ENCODE assay signal across 10 cellular contexts in the genomic region with DNA sequence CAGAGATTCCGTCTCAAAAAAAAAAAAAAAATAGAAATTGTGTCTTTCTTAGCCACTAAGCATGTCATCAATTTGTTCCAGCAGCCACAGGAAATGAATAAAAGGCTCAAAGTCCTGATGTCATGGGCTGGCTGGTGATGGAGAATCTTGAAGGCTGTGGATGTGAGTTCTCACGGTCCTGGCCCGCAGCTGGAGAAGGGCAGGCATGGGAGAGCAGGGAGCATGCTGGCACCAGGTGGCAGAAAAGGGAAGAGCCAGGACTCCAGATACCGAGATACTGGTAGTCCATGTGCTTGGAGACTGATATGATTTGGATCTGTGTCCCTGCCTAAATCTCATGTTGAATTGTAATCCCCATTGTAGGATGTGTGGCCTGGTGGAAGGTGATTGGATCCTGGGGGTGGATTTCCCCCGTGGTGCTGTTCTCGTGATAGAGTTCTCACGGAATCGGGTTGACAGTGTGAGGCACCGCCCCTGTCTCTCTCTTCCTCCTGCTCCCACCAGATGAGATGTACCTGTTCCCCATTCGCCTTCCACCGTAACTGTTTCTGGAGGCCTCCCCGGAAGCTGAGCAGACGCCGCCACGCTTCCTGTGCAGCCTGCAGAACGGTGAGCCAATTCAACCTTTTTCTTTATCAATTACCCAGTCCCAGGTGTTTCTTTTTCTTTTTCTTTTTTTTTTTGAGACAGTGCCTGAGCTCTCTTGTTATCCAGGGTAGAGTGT. TPM values are rescaled to one million over a fixed set of nuclear protein-coding genes. Genes with fewer than 3 reads are reported as not detected.
DNase-seq lines count a peak whose midpoint lies in the region; ATAC-seq lines count a peak whose summit lies in the region.
"Had no signal": no experiment of that assay in that cellular context is flagged by ENCODE, and none has a peak within 500 bp of the region (broad histone marks: within the 10 kb centered on the region; RNA-seq: fewer than 3 reads in every experiment).

No MANE protein-coding gene starts in this region.

- CTCF ChIA-PET in activated naive CD4-positive, alpha-beta T cell treated with anti-CD3 and anti-CD28 coated beads for 36 hours (lab: Charles Lee): interaction anchor here (0.6 to 0.8 kb wide), 3 partner anchors 138 to 714 kb away, joined by 3 read pairs; no protein-coding TSS in a partner anchor

- ATAC-seq in T-helper 17 cell: peak; percentile 85
- ATAC-seq in central memory CD8-positive, alpha-beta T cell (replicated peaks; ENCODE audit: extremely low read depth, poor library complexity, severe bottlenecking): peak; percentile 71
- no peak for ATAC-seq in sciatic nerve
- no peak for ATAC-seq in HG02623 (IDR thresholded peaks at IDR 0.05; ENCODE audit: unreplicated experiment)
- ATAC-seq in GM18511 (IDR thresholded peaks at IDR 0.05; ENCODE audit: unreplicated experiment): no peak

- peak; percentile 51 for DNase-seq in activated naive CD4-positive, alpha-beta T cell treated with anti-CD3 and anti-CD28 coated beads for 36 hours
- no peak for DNase-seq in activated naive CD4-positive, alpha-beta T cell treated with anti-CD3 and anti-CD28 coated beads, Interleukin-2, amount 50 U/mL, for 16 hours
- DNase-seq in T-helper 17 cell: peak in 1 of 3 donors; percentile 25
- DNase-seq in central memory CD8-positive, alpha-beta T cell (ENCODE audit: low spot score in 2 of 2): no peak
- DNase-seq in sciatic nerve (ENCODE audit: low spot score): peak; percentile 38
- no peak for DNase-seq in inferior parietal cortex (ENCODE audit: extremely low spot score)
- DNase-seq: mammary epithelial cell had no signal

- intact Hi-C loops in activated naive CD4-positive, alpha-beta T cell treated with anti-CD3 and anti-CD28 coated beads for 36 hours (cut with micrococcal nuclease): no loop called here
- intact Hi-C loops in sciatic nerve (cut with DNase I): no loop called here

- H3K4me1 Mint-ChIP-seq in activated naive CD4-positive, alpha-beta T cell treated with anti-CD3 and anti-CD28 coated beads for 36 hours (ENCODE audit: low read depth): peaks cover 18% of the 10 kb centered on the region
- peaks cover 17% of the 10 kb centered on the region for H3K4me1 Mint-ChIP-seq in T-helper 17 cell
- H3K4me1 Mint-ChIP-seq in central memory CD8-positive, alpha-beta T cell: peaks cover 7% of the 10 kb centered on the region

- H3K9me3 Mint-ChIP-seq in activated naive CD4-positive, alpha-beta T cell treated with anti-CD3 and anti-CD28 coated beads for 36 hours: no peaks in the 10 kb centered on the region
- H3K9me3 Mint-ChIP-seq in central memory CD8-positive, alpha-beta T cell: no peaks in the 10 kb centered on the region

- no peaks in the 10 kb centered on the region for H3K27me3 Mint-ChIP-seq in activated naive CD4-positive, alpha-beta T cell treated with anti-CD3 and anti-CD28 coated beads for 36 hours (ENCODE audit: low read depth)
- peaks cover 7% of the 10 kb centered on the region for H3K27me3 Mint-ChIP-seq in T-helper 17 cell
- H3K27me3 Mint-ChIP-seq in central memory CD8-positive, alpha-beta T cell: peaks cover 7% of the 10 kb centered on the region

- H3K4me3 Mint-ChIP-seq in activated naive CD4-positive, alpha-beta T cell treated with anti-CD3 and anti-CD28 coated beads for 36 hours: peak overlapping the region; percentile 53
- H3K4me3 Mint-ChIP-seq in T-helper 17 cell: peak overlapping the region; percentile 78
- H3K4me3 Mint-ChIP-seq in central memory CD8-positive, alpha-beta T cell: peak overlapping the region; percentile 4

- peak overlapping the region; percentile 60 for H3K27ac Mint-ChIP-seq in activated naive CD4-positive, alpha-beta T cell treated with anti-CD3 and anti-CD28 coated beads for 36 hours
- peak overlapping the region; percentile 75 for H3K27ac Mint-ChIP-seq in T-helper 17 cell
- peak overlapping the region; percentile 76 for H3K27ac Mint-ChIP-seq in central memory CD8-positive, alpha-beta T cell (ENCODE audit: low read depth)

- no peaks in the 10 kb centered on the region for H3K36me3 Mint-ChIP-seq in activated naive CD4-positive, alpha-beta T cell treated with anti-CD3 and anti-CD28 coated beads for 36 hours (ENCODE audit: low read depth)
- H3K36me3 Mint-ChIP-seq in T-helper 17 cell (ENCODE audit: low read depth): peaks cover 2% of the 10 kb centered on the region
- no peaks in the 10 kb centered on the region for H3K36me3 Mint-ChIP-seq in central memory CD8-positive, alpha-beta T cell (ENCODE audit: insufficient read depth)

- no peaks in the 10 kb centered on the region for H3K9me3 ChIP-seq in T-helper 17 cell (ENCODE audit: control insufficient read depth, low read length, poor library complexity, severe bottlenecking)

RNA-seq across cellular contexts. Expression of a gene that starts 18.1 kb away (rescaled TPM):
- not detected for total RNA-seq in activated naive CD4-positive, alpha-beta T cell treated with anti-CD3 and anti-CD28 coated beads for 36 hours
- total RNA-seq in T-helper 17 cell: not detected
- not detected for total RNA-seq in sciatic nerve
- total RNA-seq: astrocyte, mammary epithelial cell had no signal

RNA-seq across cellular contexts. Expression of a gene that starts 50.4 kb away (rescaled TPM):
- total RNA-seq in activated naive CD4-positive, alpha-beta T cell treated with anti-CD3 and anti-CD28 coated beads for 36 hours: not detected
- total RNA-seq in T-helper 17 cell: not detected
- total RNA-seq in sciatic nerve: 39.5 TPM

RNA-seq across cellular contexts. Expression of a gene that starts 59.0 kb away (rescaled TPM):
- 10 to 100 TPM; 29.4 to 31.1 TPM for total RNA-seq in activated naive CD4-positive, alpha-beta T cell treated with anti-CD3 and anti-CD28 coated beads for 36 hours
- total RNA-seq in T-helper 17 cell (10 to 100 TPM; 27.5 to 28.4 TPM), sciatic nerve (27.0 TPM)

RNA-seq across cellular contexts. Expression of a gene that starts 59.1 kb away (rescaled TPM):
- total RNA-seq in activated naive CD4-positive, alpha-beta T cell treated with anti-CD3 and anti-CD28 coated beads for 36 hours: 10 to 100 TPM; 90.8 to 92.1 TPM
- 10 to 100 TPM; 34.4 to 37.2 TPM for total RNA-seq in T-helper 17 cell
- 30.7 TPM for total RNA-seq in sciatic nerve

Comparison
In these comparisons a context has a peak if more than half of its experiments do, and no peak if none do; other contexts are left out.
1. DNase-seq: peak in activated naive CD4-positive, alpha-beta T cell treated with anti-CD3 and anti-CD28 coated beads for 36 hours (single experiment) and sciatic nerve (single experiment); none in activated naive CD4-positive, alpha-beta T cell treated with anti-CD3 and anti-CD28 coated beads, Interleukin-2, amount 50 U/mL, for 16 hours (single experiment), central memory CD8-positive, alpha-beta T cell (0 of 2) and inferior parietal cortex (single experiment).
2. H3K4me3 Mint-ChIP-seq: peak in every context shown above with its lines; median percentile 78 in T-helper 17 cell; 53 in activated naive CD4-positive, alpha-beta T cell treated with anti-CD3 and anti-CD28 coated beads for 36 hours; 4 in central memory CD8-positive, alpha-beta T cell.
3. ATAC-seq: peak in T-helper 17 cell (single experiment) and central memory CD8-positive, alpha-beta T cell (single experiment); none in sciatic nerve (single experiment), HG02623 (single experiment) and GM18511 (single experiment).
4. RNA of a gene that starts 50.4 kb away (total RNA-seq): 39.5 TPM in sciatic nerve (single experiment); not detected in activated naive CD4-positive, alpha-beta T cell treated with anti-CD3 and anti-CD28 coated beads for 36 hours and not detected in T-helper 17 cell; every median in the first group is over 10 times any median in the second.
5. Peak in every context shown above with its lines, with median percentiles within 50 percentile points of each other: H3K27ac Mint-ChIP-seq.